ENCODE assay signal across 8 cellular contexts in genomic region chr1:206634365-206635079, GRCh38. TPM values are rescaled to one million over a fixed set of nuclear protein-coding genes. Genes with fewer than 3 reads are reported as not detected.
DNase-seq lines count a peak whose midpoint lies in the region; ATAC-seq and TF ChIP-seq lines count a peak whose summit lies in the region.

No MANE protein-coding gene starts in this region.

- peaks cover 13% of the 10 kb centered on the region for H3K4me1 Mint-ChIP-seq in endothelial cell (ENCODE audit: unreplicated experiment)
- peaks cover 33% of the 10 kb centered on the region for H3K4me1 Mint-ChIP-seq in mesothelial cell of epicardium

- H3K36me3 Mint-ChIP-seq in endothelial cell (ENCODE audit: low read depth, unreplicated experiment) (no peaks in the 10 kb centered on the region), mesothelial cell of epicardium (no peaks in the 10 kb centered on the region)

- peak; percentile 93 for DNase-seq in CD1c-positive myeloid dendritic cell (ENCODE audit: extremely low spot score)
- DNase-seq in HUDEP-2 (lab: John Stamatoyannopoulos, UW; ENCODE audit: unreplicated experiment in 76 of 76): peak in 72 of 76 experiments; percentile 10 to 88 (median 70)
- peak; percentile 42 for DNase-seq in NOMO-1 treated with DMSO at 0.1 percent for 48 hours (lab: John Stamatoyannopoulos, UW; ENCODE audit: unreplicated experiment)
- DNase-seq in activated T-cell treated with anti-CD3 and anti-CD28 coated beads for 1 hour (ENCODE audit: low read depth): peak; percentile 74
- DNase-seq in endothelial cell (ENCODE audit: low spot score): peak; percentile 86
- peak; percentile 70 to 88 for DNase-seq in mesothelial cell of epicardium (ENCODE audit: low spot score in 2 of 2, unreplicated experiment in 2 of 2)
- peak; percentile 49 for DNase-seq in stimulated activated CD8-positive, alpha-beta memory T cell treated with anti-CD3 and anti-CD28 coated beads, Interleukin-12 subunit alpha, Interleukin-12 subunit beta, amount 100 ng/mL, for 4 hours (ENCODE audit: low read depth)

- H3K27ac Mint-ChIP-seq in endothelial cell (ENCODE audit: unreplicated experiment) (peak overlapping the region; percentile 79), mesothelial cell of epicardium (peak overlapping the region; percentile 78)

- H3K9me3 Mint-ChIP-seq in endothelial cell (ENCODE audit: unreplicated experiment): no peaks in the 10 kb centered on the region
- no peaks in the 10 kb centered on the region for H3K9me3 Mint-ChIP-seq in mesothelial cell of epicardium

- H3K27me3 Mint-ChIP-seq in endothelial cell (ENCODE audit: unreplicated experiment) (peaks cover 7% of the 10 kb centered on the region), mesothelial cell of epicardium (ENCODE audit: low read depth) (peaks cover 39% of the 10 kb centered on the region)

- ATAC-seq in HG02840 (IDR thresholded peaks at IDR 0.05; ENCODE audit: low FRiP score, unreplicated experiment): no peak

- peak overlapping the region; percentile 88 for H3K4me3 Mint-ChIP-seq in endothelial cell (ENCODE audit: unreplicated experiment)
- peak overlapping the region; percentile 71 for H3K4me3 Mint-ChIP-seq in mesothelial cell of epicardium

- TF ChIP-seq CTCF in endothelial cell (IDR thresholded peaks at IDR 0.05; ENCODE audit: unreplicated experiment) (peak; percentile 85), mesothelial cell of epicardium (IDR thresholded peaks at IDR 0.05; ENCODE audit: unreplicated experiment) (peak; percentile 84)

RNA-seq across cellular contexts. Expression of gene DYRK3, which starts 0.8 kb away (rescaled TPM):
- total RNA-seq in endothelial cell (ENCODE audit: unreplicated experiment) (3.2 TPM), mesothelial cell of epicardium (3.3 to 4.6 TPM (median 4.1 TPM) in 3 replicates)

RNA-seq across cellular contexts. Expression of gene EIF2D, which starts 22.3 kb away (rescaled TPM):
- total RNA-seq in endothelial cell (ENCODE audit: unreplicated experiment) (32.7 TPM), mesothelial cell of epicardium (49.6 to 53.3 TPM (median 52.3 TPM) in 3 replicates)

RNA-seq across cellular contexts. Expression of gene MAPKAPK2, which starts 50.2 kb away (rescaled TPM):
- total RNA-seq in endothelial cell (ENCODE audit: unreplicated experiment): 109 TPM
- total RNA-seq in mesothelial cell of epicardium: 59.0 to 60.2 TPM (median 59.1 TPM) in 3 replicates

Comparison
In these comparisons a context has a peak if more than half of its experiments do, and no peak if none do; other contexts are left out.
1. DNase-seq: peak in every context shown above with its lines; median percentile 93 in CD1c-positive myeloid dendritic cell; 86 in endothelial cell; 79 in mesothelial cell of epicardium; 74 in activated T-cell treated with anti-CD3 and anti-CD28 coated beads for 1 hour; 70 in HUDEP-2; 49 in stimulated activated CD8-positive, alpha-beta memory T cell treated with anti-CD3 and anti-CD28 coated beads, Interleukin-12 subunit alpha, Interleukin-12 subunit beta, amount 100 ng/mL, for 4 hours; 42 in NOMO-1 treated with DMSO at 0.1 percent for 48 hours.